ENCODE assay signal across 18 cellular contexts in genomic region chr19:20250627-20251026, GRCh38.
"Had no signal": no experiment of that assay in that cellular context is flagged by ENCODE, and none has a peak within 500 bp of the region (broad histone marks: within the 10 kb centered on the region; RNA-seq: fewer than 3 reads in every experiment).

No MANE protein-coding gene starts in this region.

- H3K79me2 ChIP-seq: hepatocyte had no signal

- ATAC-seq: effector memory CD8-positive, alpha-beta T cell; foreskin keratinocyte; gastroesophageal sphincter; heart left ventricle; left cardiac atrium; left lung; left ventricle myocardium superior; lower lobe of right lung had no signal

- H3K4me2 ChIP-seq: hepatocyte had no signal

- H3K27ac ChIP-seq: colonic mucosa, esophagus muscularis mucosa, foreskin keratinocyte, gastroesophageal sphincter, heart left ventricle, hepatocyte, left lung, lower lobe of right lung had no signal

- H3K27me3 ChIP-seq: colonic mucosa, esophagus muscularis mucosa, foreskin keratinocyte, gastroesophageal sphincter, heart left ventricle, hepatocyte, left lung had no signal

- H3K36me3 ChIP-seq: colonic mucosa, esophagus muscularis mucosa, gastroesophageal sphincter, heart left ventricle, left lung, lower lobe of right lung had no signal

- H3K4me3 Mint-ChIP-seq: dendritic cell treated with granulocyte-macrophage colony-stimulating factor and Interleukin-4, amounts not matched to agents 40 ng/mL and 50 ng/mL, for 4 days; effector memory CD8-positive, alpha-beta T cell had no signal

- H2AFZ ChIP-seq: hepatocyte had no signal

- H3K27me3 Mint-ChIP-seq: dendritic cell treated with granulocyte-macrophage colony-stimulating factor and Interleukin-4, amounts not matched to agents 40 ng/mL and 50 ng/mL, for 4 days; effector memory CD8-positive, alpha-beta T cell had no signal

- DNase-seq: cerebellar nuclear complex; colonic mucosa; cortex of kidney; effector CD8-positive, alpha-beta T cell; effector memory CD8-positive, alpha-beta T cell; foreskin keratinocyte; heart left ventricle; hypothalamus; left cardiac atrium; left lung; left ventricle myocardium superior; lower lobe of right lung; mesenchymal stem cell; midbrain had no signal

- H3K9me3 Mint-ChIP-seq: effector memory CD8-positive, alpha-beta T cell had no signal

- H3K9me3 ChIP-seq: colonic mucosa, esophagus muscularis mucosa, gastroesophageal sphincter, heart left ventricle, left lung, lower lobe of right lung had no signal

- H3K4me3 ChIP-seq: colonic mucosa, esophagus muscularis mucosa, gastroesophageal sphincter, heart left ventricle, hepatocyte, left lung, lower lobe of right lung had no signal

- H3K4me1 ChIP-seq: colonic mucosa, esophagus muscularis mucosa, foreskin keratinocyte, gastroesophageal sphincter, left lung had no signal

- H3K27ac Mint-ChIP-seq: dendritic cell treated with granulocyte-macrophage colony-stimulating factor and Interleukin-4, amounts not matched to agents 40 ng/mL and 50 ng/mL, for 4 days; effector memory CD8-positive, alpha-beta T cell had no signal
